In genomic region chr7:17564678-17565209, GRCh38 we compare ENCODE assay signal across 13 cellular contexts.
DNase-seq lines count a peak whose midpoint lies in the region; ATAC-seq and TF ChIP-seq lines count a peak whose summit lies in the region.
"Had no signal": no experiment of that assay in that cellular context is flagged by ENCODE, and none has a peak within 500 bp of the region (broad histone marks: within the 10 kb centered on the region; RNA-seq: fewer than 3 reads in every experiment).

No MANE protein-coding gene starts in this region.

- 5% methylated on average over 3 of the region's 3 CpGs for WGBS in mammary epithelial cell (ENCODE audit: low coverage, missing lambda C conversion rate)
- WGBS in smooth muscle cell (ENCODE audit: low lambda C conversion rate): 2% methylated on average over 3 of the region's 3 CpGs
- WGBS in right lobe of liver (ENCODE audit: insufficient coverage, low coverage, low lambda C conversion rate, missing lambda C conversion rate): 46% methylated on average over 3 of the region's 3 CpGs

- CTCF ChIA-PET in mammary epithelial cell (lab: Charles Lee; ENCODE audit: low non-redundant PET) (no interaction called here), T-cell (lab: Charles Lee) (no interaction called here)

- no peaks in the 10 kb centered on the region for H3K36me3 ChIP-seq in mammary epithelial cell (ENCODE audit: insufficient read depth, low read length)
- H3K36me3 ChIP-seq in smooth muscle cell (ENCODE audit: low read depth): no peaks in the 10 kb centered on the region
- no peaks in the 10 kb centered on the region for H3K36me3 ChIP-seq in right lobe of liver
- H3K36me3 ChIP-seq: tibial nerve had no signal

- H3K4me1 ChIP-seq in mammary epithelial cell (ENCODE audit: insufficient read depth, low read length) (peaks cover 22% of the 10 kb centered on the region), smooth muscle cell (ENCODE audit: low read depth) (peaks cover 12% of the 10 kb centered on the region), right lobe of liver (no peaks in the 10 kb centered on the region)
- H3K4me1 ChIP-seq: tibial nerve had no signal

- H3K27me3 ChIP-seq in mammary epithelial cell (ENCODE audit: insufficient read depth, low read length) (no peaks in the 10 kb centered on the region), smooth muscle cell (ENCODE audit: low read depth) (no peaks in the 10 kb centered on the region), right lobe of liver (no peaks in the 10 kb centered on the region)
- H3K27me3 ChIP-seq: tibial nerve had no signal

- H4K20me1 ChIP-seq in mammary epithelial cell (ENCODE audit: insufficient read depth, low read length): no peaks in the 10 kb centered on the region
- H4K20me1 ChIP-seq in smooth muscle cell (ENCODE audit: low read depth): no peaks in the 10 kb centered on the region

- POLR2A ChIA-PET in T-cell (lab: Charles Lee): interaction anchor here in 1 of 2 donors (0.6 kb wide), 1 partner anchor 368 kb away, joined by 6 read pairs; no protein-coding TSS in a partner anchor

- H3F3A ChIP-seq in smooth muscle cell (ENCODE audit: low read depth): peaks cover 16% of the 10 kb centered on the region

- no peaks in the 10 kb centered on the region for H3K79me2 ChIP-seq in mammary epithelial cell (ENCODE audit: insufficient read depth, low read length)
- no peaks in the 10 kb centered on the region for H3K79me2 ChIP-seq in smooth muscle cell (ENCODE audit: low read depth)

- no peaks in the 10 kb centered on the region for H3K36me3 Mint-ChIP-seq in T-cell

- TF ChIP-seq POLR2A in right lobe of liver (IDR thresholded peaks at IDR 0.05): no peak

- peak; percentile 96 for DNase-seq in H4 (ENCODE audit: low spot score)
- DNase-seq in NOMO-1 treated with DMSO at 0.1 percent for 48 hours (lab: John Stamatoyannopoulos, UW; ENCODE audit: unreplicated experiment): peak; percentile 97
- DNase-seq in mammary epithelial cell: peak; percentile 37
- no peak for DNase-seq in smooth muscle cell (lab: John Stamatoyannopoulos, UW; ENCODE audit: unreplicated experiment)
- DNase-seq in right lobe of liver: no peak
- DNase-seq in NCI-H526 treated with DMSO at 0.1 percent for 48 hours (lab: John Stamatoyannopoulos, UW): no peak
- no peak for DNase-seq in T-cell
- DNase-seq: NCI-H1436 treated with DMSO at 0.1 percent for 48 hours; NCI-H69; stimulated activated CD4-positive, alpha-beta T cell treated with anti-CD3 and anti-CD28 coated beads, Interleukin-15, amount 100 ng/mL, for 24 hours had no signal

- no peaks in the 10 kb centered on the region for H3K9me3 ChIP-seq in mammary epithelial cell (replicated peaks; ENCODE audit: insufficient read depth, low read length)
- no peaks in the 10 kb centered on the region for H3K9me3 ChIP-seq in smooth muscle cell (replicated peaks; ENCODE audit: low read depth)
- H3K9me3 ChIP-seq in right lobe of liver: no peaks in the 10 kb centered on the region

- in situ Hi-C loops in mammary epithelial cell (cut with MboI; ENCODE audit: low sequenced_read_pairs in 2 of 2): no loop called here

- no peak overlapping the region for H3K9ac ChIP-seq in mammary epithelial cell (ENCODE audit: insufficient read depth, low read length)
- H3K9ac ChIP-seq in smooth muscle cell (ENCODE audit: low read depth): no peak overlapping the region

- H3K4me3 Mint-ChIP-seq in T-cell: no peak overlapping the region
- H3K4me3 Mint-ChIP-seq: activated T-helper 17 cell treated with anti-CD3 and anti-CD28 coated beads, Interleukin-2, amount 50 U/mL, for 72 hours had no signal

- ATAC-seq in right lobe of liver: no peak
- ATAC-seq in T-cell (replicated peaks in 1 of 4): no peak
- ATAC-seq: activated T-helper 17 cell treated with anti-CD3 and anti-CD28 coated beads, Interleukin-2, amount 50 U/mL, for 72 hours; GM12878 had no signal

- no peaks in the 10 kb centered on the region for H3K4me1 Mint-ChIP-seq in T-cell
- H3K4me1 Mint-ChIP-seq: activated T-helper 17 cell treated with anti-CD3 and anti-CD28 coated beads, Interleukin-2, amount 50 U/mL, for 72 hours had no signal

- H3K27ac Mint-ChIP-seq in T-cell: no peak overlapping the region
- H3K27ac Mint-ChIP-seq: activated T-helper 17 cell treated with anti-CD3 and anti-CD28 coated beads, Interleukin-2, amount 50 U/mL, for 72 hours had no signal

- H3K4me2 ChIP-seq in mammary epithelial cell (ENCODE audit: insufficient read depth, low read depth, low read length): peak overlapping the region; percentile 40
- peak overlapping the region; percentile 79 for H3K4me2 ChIP-seq in smooth muscle cell

- dilution Hi-C loops in mammary epithelial cell (cut with HindIII; ENCODE audit: low sequenced_read_pairs): no loop called here

- H2AFZ ChIP-seq in mammary epithelial cell (ENCODE audit: low read depth, low read length): peak overlapping the region; percentile 60
- H2AFZ ChIP-seq in smooth muscle cell (ENCODE audit: low read depth): no peak overlapping the region

- no peak overlapping the region for H3K4me3 ChIP-seq in mammary epithelial cell (replicated peaks in 1 of 3; ENCODE audit: insufficient read depth in 1 of 3, low read depth in 2 of 3, low read length in 3 of 3)
- H3K4me3 ChIP-seq in smooth muscle cell: no peak overlapping the region
- no peak overlapping the region for H3K4me3 ChIP-seq in right lobe of liver
- H3K4me3 ChIP-seq: GM12878, tibial nerve had no signal

- BruUV-seq in mammary epithelial cell (replicated peaks; lab: Mats Ljungman, UMichigan): no TSS peak

- peaks cover 9 to 14% of the 10 kb centered on the region in 2 donors for H3K27me3 Mint-ChIP-seq in T-cell
- H3K27me3 Mint-ChIP-seq: activated T-helper 17 cell treated with anti-CD3 and anti-CD28 coated beads, Interleukin-2, amount 50 U/mL, for 72 hours had no signal

- intact Hi-C loops in mammary epithelial cell (cut with micrococcal nuclease) (no loop called here), right lobe of liver (cut with DNase I) (no loop called here)

- H3K9me3 Mint-ChIP-seq in T-cell: peaks cover 0 to 9% (median 4%) of the 10 kb centered on the region in 3 donors

- no peak for TF ChIP-seq CTCF in mammary epithelial cell (conservative IDR thresholded peaks at IDR 0.05 in 1 of 2, IDR thresholded peaks at IDR 0.05 in 1 of 2; ENCODE audit: extremely low read depth in 1 of 2, insufficient read depth in 1 of 2, low read depth in 1 of 2, low read length in 2 of 2)
- TF ChIP-seq CTCF in smooth muscle cell (IDR thresholded peaks at IDR 0.05; ENCODE audit: borderline replicate concordance, insufficient read depth, poor library complexity, severe bottlenecking): no peak
- TF ChIP-seq CTCF in right lobe of liver (IDR thresholded peaks at IDR 0.05): no peak

- H3K27ac ChIP-seq in mammary epithelial cell (ENCODE audit: insufficient read depth, low read depth, low read length) (no peak overlapping the region), smooth muscle cell (ENCODE audit: low read depth) (peak overlapping the region; percentile 70), right lobe of liver (no peak overlapping the region)
- H3K27ac ChIP-seq: tibial nerve had no signal

Comparison
In these comparisons a context has a peak if more than half of its experiments do, and no peak if none do; other contexts are left out.
1. DNase-seq: peak in H4 (single experiment), NOMO-1 treated with DMSO at 0.1 percent for 48 hours (single experiment) and mammary epithelial cell (single experiment); none in smooth muscle cell (single experiment), right lobe of liver (0 of 3), NCI-H526 treated with DMSO at 0.1 percent for 48 hours (single experiment) and T-cell (0 of 34).